In genomic region chr13:23433171-23434153, GRCh38 we compare ENCODE assay signal across 1 cellular context.
A peak's percentile ranks its signal among the peaks of the same experiment; 100 is the strongest.
TF ChIP-seq lines count a peak whose summit lies in the region.

SACS (minus strand) TSS chr13:23433702; CDS start chr13:23411239, 22,463 bp downstream.

TF ChIP-seq in HepG2, 621 proteins besides CTCF, POLR2A, EP300 and RAD21 (continued from another document and continues in another):
- TF ChIP-seq ZNF18 (CRISPR knock-in tag; IDR thresholded peaks at IDR 0.05; ENCODE audit: insufficient replicate concordance) (no peak), HNRNPLL (IDR thresholded peaks at IDR 0.05; ENCODE audit: low read depth, low read length, poor library complexity, severe bottlenecking) (no peak), ZNF274 (CRISPR knock-in tag; IDR thresholded peaks at IDR 0.05) (no peak), ZFP91 (CRISPR knock-in tag; IDR thresholded peaks at IDR 0.05; ENCODE audit: borderline replicate concordance) (peak; percentile 99), ZNF12 (CRISPR knock-in tag; IDR thresholded peaks at IDR 0.05) (no peak), MXD1 (CRISPR knock-in tag; IDR thresholded peaks at IDR 0.05) (no peak), FOXO1 (CRISPR knock-in tag; IDR thresholded peaks at IDR 0.05) (0 out of 2 replicates have a peak, but pooled peaks have one; percentile 27), NRL (CRISPR knock-in tag; IDR thresholded peaks at IDR 0.05; ENCODE audit: borderline replicate concordance) (0 out of 2 replicates have a peak, but pooled peaks have one; percentile 39), ZBTB7B (CRISPR knock-in tag; IDR thresholded peaks at IDR 0.05) (0 out of 2 replicates have a peak, but pooled peaks have one; percentile 33), NR2F2 (IDR thresholded peaks at IDR 0.05; ENCODE audit: borderline replicate concordance, low read depth) (no peak), UBTF (CRISPR knock-in tag; IDR thresholded peaks at IDR 0.05) (0 out of 2 replicates have a peak, but pooled peaks have one; percentile 15), KDM2A (CRISPR knock-in tag; IDR thresholded peaks at IDR 0.05; ENCODE audit: borderline replicate concordance, low read depth) (peak; percentile 22; the same call in 1 of the 2 replicates), HNRNPH1 (optimal IDR thresholded peaks at IDR 0.05; ENCODE audit: low read depth, low read length) (no peak), GMEB2 (CRISPR knock-in tag; IDR thresholded peaks at IDR 0.05; ENCODE audit: low read depth) (no peak), ZNF350 (CRISPR knock-in tag; IDR thresholded peaks at IDR 0.05; ENCODE audit: borderline replicate concordance, low read depth) (no peak; the same call in 1 of the 2 replicates), AHDC1 (CRISPR knock-in tag; IDR thresholded peaks at IDR 0.05; ENCODE audit: borderline replicate concordance) (no peak), SYNCRIP (IDR thresholded peaks at IDR 0.05; ENCODE audit: insufficient read depth, low read depth, low read length) (no peak), ZNF335 (CRISPR knock-in tag; IDR thresholded peaks at IDR 0.05) (no peak), ZNF773 (CRISPR knock-in tag; IDR thresholded peaks at IDR 0.05; ENCODE audit: borderline replicate concordance) (no peak), ZBTB44 (CRISPR knock-in tag; IDR thresholded peaks at IDR 0.05) (no peak), NFRKB (IDR thresholded peaks at IDR 0.05) (no peak), ZNF598 (CRISPR knock-in tag; IDR thresholded peaks at IDR 0.05; ENCODE audit: borderline replicate concordance) (no peak; the same call in 1 of the 2 replicates), ZSCAN29 (CRISPR knock-in tag; conservative IDR thresholded peaks at IDR 0.05) (no peak), CHCHD3 (CRISPR knock-in tag; IDR thresholded peaks at IDR 0.05) (no peak), THAP9 (CRISPR knock-in tag; IDR thresholded peaks at IDR 0.05; ENCODE audit: borderline replicate concordance) (0 out of 2 replicates have a peak, but pooled peaks have one; percentile 42), ZNF292 (CRISPR knock-in tag; IDR thresholded peaks at IDR 0.05; ENCODE audit: borderline replicate concordance, low read depth) (peak; percentile 22; the same call in 1 of the 2 replicates), LCORL (IDR thresholded peaks at IDR 0.05) (no peak), LCORL (CRISPR knock-in tag; IDR thresholded peaks at IDR 0.05) (no peak), TOPORS (CRISPR knock-in tag; IDR thresholded peaks at IDR 0.05) (no peak), MAZ (IDR thresholded peaks at IDR 0.05; ENCODE audit: borderline replicate concordance, low read depth, low read length) (no peak), MAZ (CRISPR knock-in tag; IDR thresholded peaks at IDR 0.05; ENCODE audit: low read depth) (no peak), GABPB1 (CRISPR knock-in tag; IDR thresholded peaks at IDR 0.05) (peak; percentile 33; the same call in 1 of the 2 replicates), RARG (CRISPR knock-in tag; IDR thresholded peaks at IDR 0.05; ENCODE audit: low read depth) (no peak), ZNF44 (CRISPR knock-in tag; IDR thresholded peaks at IDR 0.05) (no peak), NR2C2 (CRISPR knock-in tag; IDR thresholded peaks at IDR 0.05; ENCODE audit: borderline replicate concordance) (no peak), POGK (CRISPR knock-in tag; conservative IDR thresholded peaks at IDR 0.05) (no peak), ATF4 (CRISPR knock-in tag; IDR thresholded peaks at IDR 0.05) (no peak), ZNF83 (CRISPR knock-in tag; IDR thresholded peaks at IDR 0.05; ENCODE audit: borderline replicate concordance) (no peak), NBN (conservative IDR thresholded peaks at IDR 0.05) (no peak), POLR2G (IDR thresholded peaks at IDR 0.05; ENCODE audit: low read depth, low read length) (no peak), KAT8 (CRISPR knock-in tag; IDR thresholded peaks at IDR 0.05) (no peak)
